In the genomic region with DNA sequence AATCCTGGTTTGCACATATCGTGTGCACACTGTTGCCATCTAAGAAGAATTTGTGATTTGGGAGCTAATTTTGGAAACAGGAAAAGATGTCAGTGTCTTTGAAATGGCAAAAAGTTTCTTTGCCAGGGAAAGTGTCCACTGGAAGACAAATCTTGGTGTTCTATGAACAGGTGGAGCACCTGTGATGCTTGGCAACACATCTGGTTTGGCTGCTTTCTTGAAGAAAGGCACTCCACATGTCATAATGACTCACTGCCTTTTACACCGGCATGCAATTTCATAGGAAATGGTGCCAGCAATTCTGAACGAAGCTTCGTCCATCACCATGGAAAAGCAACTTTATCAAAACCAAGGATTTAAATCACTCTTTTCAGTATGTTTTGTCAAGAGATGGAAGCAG, we compare ENCODE assay signal across 17 cellular contexts.
"Had no signal": no experiment of that assay in that cellular context is flagged by ENCODE, and none has a peak within 500 bp of the region (broad histone marks: within the 10 kb centered on the region; RNA-seq: fewer than 3 reads in every experiment).

No MANE protein-coding gene starts in this region.

- H3K27ac ChIP-seq: adrenal gland, body of pancreas, gastroesophageal sphincter, heart right ventricle, pancreas had no signal

- H3K4me1 ChIP-seq: adrenal gland, body of pancreas, gastroesophageal sphincter, heart right ventricle, pancreas had no signal

- H3K4me3 ChIP-seq: adrenal gland, body of pancreas, gastroesophageal sphincter, heart right ventricle, mucosa of descending colon, pancreas had no signal

- H3K27ac Mint-ChIP-seq: activated CD8-positive, alpha-beta T cell treated with anti-CD3 and anti-CD28 coated beads for 36 hours; activated naive CD4-positive, alpha-beta T cell treated with anti-CD3 and anti-CD28 coated beads, Interleukin-2, amount 50 U/mL, for 24 hours; naive thymus-derived CD4-positive, alpha-beta T cell had no signal

- H3K4me1 Mint-ChIP-seq: activated naive CD4-positive, alpha-beta T cell treated with anti-CD3 and anti-CD28 coated beads, Interleukin-2, amount 50 U/mL, for 24 hours; naive thymus-derived CD4-positive, alpha-beta T cell had no signal

- H3K27me3 Mint-ChIP-seq: activated CD8-positive, alpha-beta T cell treated with anti-CD3 and anti-CD28 coated beads for 36 hours; activated naive CD4-positive, alpha-beta T cell treated with anti-CD3 and anti-CD28 coated beads, Interleukin-2, amount 50 U/mL, for 24 hours; naive thymus-derived CD4-positive, alpha-beta T cell had no signal

- H3K36me3 Mint-ChIP-seq: activated naive CD4-positive, alpha-beta T cell treated with anti-CD3 and anti-CD28 coated beads, Interleukin-2, amount 50 U/mL, for 24 hours; naive thymus-derived CD4-positive, alpha-beta T cell had no signal

- DNase-seq: activated CD4-positive, alpha-beta T cell treated with anti-CD3 and anti-CD28 coated beads for 4 hours; activated CD8-positive, alpha-beta T cell treated with anti-CD3 and anti-CD28 coated beads for 36 hours; activated effector memory CD4-positive, alpha-beta T cell treated with anti-CD3 and anti-CD28 coated beads, Interleukin-2, amount 50 U/mL, for 16 hours; activated T-cell treated with anti-CD3 and anti-CD28 coated beads, Interleukin-2, amount 50 U/mL, for 48 hours; adrenal gland; body of pancreas; effector memory CD4-positive, alpha-beta T cell; heart right ventricle; mucosa of descending colon; naive thymus-derived CD4-positive, alpha-beta T cell; pancreas; stimulated activated CD4-positive, alpha-beta T cell treated with anti-CD3 and anti-CD28 coated beads, Interleukin-12 subunit alpha, Interleukin-12 subunit beta, amount 100 ng/mL, for 4 hours; stimulated activated CD4-positive, alpha-beta T cell treated with anti-CD3 and anti-CD28 coated beads, Interleukin-2, amount 100 ng/mL, for 24 hours; T-helper 2 cell had no signal

- H3K27me3 ChIP-seq: adrenal gland, body of pancreas, gastroesophageal sphincter, pancreas had no signal

- H3K4me3 Mint-ChIP-seq: activated CD8-positive, alpha-beta T cell treated with anti-CD3 and anti-CD28 coated beads for 36 hours; activated naive CD4-positive, alpha-beta T cell treated with anti-CD3 and anti-CD28 coated beads, Interleukin-2, amount 50 U/mL, for 24 hours; naive thymus-derived CD4-positive, alpha-beta T cell had no signal

- H3K36me3 ChIP-seq: adrenal gland, gastroesophageal sphincter, heart right ventricle, pancreas had no signal

- ATAC-seq: activated CD8-positive, alpha-beta T cell treated with anti-CD3 and anti-CD28 coated beads for 36 hours; body of pancreas; gastroesophageal sphincter; heart right ventricle; left lobe of liver; mucosa of descending colon; naive thymus-derived CD4-positive, alpha-beta T cell; pancreas had no signal

- H3K9me3 ChIP-seq: adrenal gland, body of pancreas, gastroesophageal sphincter, heart right ventricle, mucosa of descending colon, pancreas had no signal
